In the genomic region with DNA sequence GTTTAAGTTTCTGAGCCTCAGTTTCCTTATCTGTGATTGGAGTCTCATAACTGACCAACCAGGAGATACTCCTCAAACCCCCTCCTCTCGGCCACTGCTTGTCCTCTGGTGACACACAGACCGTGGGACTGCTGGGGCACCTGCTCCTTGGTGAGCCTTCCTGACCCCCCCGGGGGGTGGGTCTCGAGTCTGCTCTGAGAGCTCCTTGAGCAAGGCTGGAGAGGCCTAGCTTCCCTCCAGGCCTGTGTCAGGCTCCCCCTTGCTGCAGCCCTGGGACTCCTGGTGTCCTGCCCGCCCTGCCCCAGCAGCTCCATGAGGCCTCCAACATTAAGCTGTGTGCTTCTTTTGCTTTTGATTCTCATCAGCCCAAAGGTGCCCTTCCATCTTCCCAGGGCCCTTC, we compare ENCODE assay signal across 19 cellular contexts. TPM values are rescaled to one million over a fixed set of nuclear protein-coding genes. Genes with fewer than 3 reads are reported as not detected.
DNase-seq lines count a peak whose midpoint lies in the region; TF ChIP-seq lines count a peak whose summit lies in the region.
"Had no signal": no experiment of that assay in that cellular context is flagged by ENCODE, and none has a peak within 500 bp of the region (broad histone marks: within the 10 kb centered on the region; RNA-seq: fewer than 3 reads in every experiment).

No MANE protein-coding gene starts in this region.

- no peaks in the 10 kb centered on the region for H3K9me2 ChIP-seq in Karpas-422 (replicated peaks; ENCODE audit: insufficient read depth, low read length)

- H3K4me3 Mint-ChIP-seq in activated CD4-positive, alpha-beta memory T cell treated with anti-CD3 and anti-CD28 coated beads, Interleukin-2, amount 10 ng/mL, durations not matched to agents 7 days and 5 days, result no peak overlapping the region
- no peak overlapping the region for H3K4me3 Mint-ChIP-seq in activated CD4-positive, alpha-beta memory T cell treated with anti-CD3 and anti-CD28 coated beads for 36 hours
- H3K4me3 Mint-ChIP-seq in endodermal cell (no peak overlapping the region), neural progenitor cell (peak overlapping the region; percentile 8), type B pancreatic cell (no peak overlapping the region)
- H3K4me3 Mint-ChIP-seq: B cell; CD4-positive, CD25-positive, alpha-beta regulatory T cell; CD8-positive, alpha-beta T cell had no signal

- no peaks in the 10 kb centered on the region for H3F3A ChIP-seq in neural progenitor cell (ENCODE audit: low read depth)

- 90 to 96% methylated on average over 3 to 5 of the region's 5 CpGs for WGBS in endodermal cell (ENCODE audit: insufficient coverage in 1 of 2, insufficient read length in 1 of 2), 2 experiments

- no peak overlapping the region for H3K27ac ChIP-seq in endodermal cell (ENCODE audit: low read depth, low read length)
- no peak overlapping the region for H3K27ac ChIP-seq in neural progenitor cell
- no peak overlapping the region for H3K27ac ChIP-seq in Karpas-422 (ENCODE audit: low read length)
- H3K27ac ChIP-seq: 22Rv1, BLaER1, C4-2B, GM23248 had no signal

- no peaks in the 10 kb centered on the region for H3K27me3 ChIP-seq in endodermal cell (ENCODE audit: control insufficient read depth, insufficient read depth, low read length, poor library complexity, severe bottlenecking)
- no peaks in the 10 kb centered on the region for H3K27me3 ChIP-seq in neural progenitor cell
- no peaks in the 10 kb centered on the region for H3K27me3 ChIP-seq in Karpas-422 (ENCODE audit: low read length)
- H3K27me3 ChIP-seq: BLaER1 had no signal

- H3K9ac ChIP-seq in endodermal cell (ENCODE audit: extremely low read depth, low read length, poor library complexity, severe bottlenecking) (no peak overlapping the region), neural progenitor cell (no peak overlapping the region), Karpas-422 (ENCODE audit: low read length) (no peak overlapping the region)
- H3K9ac ChIP-seq: BLaER1, GM23248 had no signal

- intact Hi-C loops in activated CD4-positive, alpha-beta memory T cell treated with anti-CD3 and anti-CD28 coated beads for 36 hours (cut with micrococcal nuclease), result no loop called here

- no peaks in the 10 kb centered on the region for H4K20me1 ChIP-seq in neural progenitor cell (ENCODE audit: low read depth)
- H4K20me1 ChIP-seq in Karpas-422 (ENCODE audit: insufficient read depth, low read depth, low read length), result no peaks in the 10 kb centered on the region
- H4K20me1 ChIP-seq: BLaER1 had no signal

- DNase-seq in activated CD4-positive, alpha-beta memory T cell treated with anti-CD3 and anti-CD28 coated beads, Interleukin-2, amount 10 ng/mL, durations not matched to agents 7 days and 5 days, result peak; percentile 9
- no peak for DNase-seq in activated CD4-positive, alpha-beta memory T cell treated with anti-CD3 and anti-CD28 coated beads for 36 hours
- DNase-seq in endodermal cell, result peak; percentile 26
- no peak for DNase-seq in neural progenitor cell (ENCODE audit: low spot score)
- DNase-seq in type B pancreatic cell (ENCODE audit: extremely low spot score, unreplicated experiment), result peak; percentile 55
- no peak for DNase-seq in activated CD8-positive, alpha-beta memory T cell treated with anti-CD3 and anti-CD28 coated beads, Interleukin-2, amount 50 U/mL, for 48 hours
- no peak for DNase-seq in SIG-M5 (lab: John Stamatoyannopoulos, UW)
- DNase-seq in Karpas-422, result no peak
- DNase-seq: CD4-positive, CD25-positive, alpha-beta regulatory T cell; DMS153; DND-41; GM23248; HCEC 1CT had no signal

- H3K4me3 ChIP-seq in endodermal cell (ENCODE audit: low read length), result no peak overlapping the region
- H3K4me3 ChIP-seq in neural progenitor cell, result no peak overlapping the region
- H3K4me3 ChIP-seq in Karpas-422 (ENCODE audit: low read length), result no peak overlapping the region
- H3K4me3 ChIP-seq: BLaER1, GM23248 had no signal

- no peak overlapping the region for H3K27ac Mint-ChIP-seq in activated CD4-positive, alpha-beta memory T cell treated with anti-CD3 and anti-CD28 coated beads, Interleukin-2, amount 10 ng/mL, durations not matched to agents 7 days and 5 days
- H3K27ac Mint-ChIP-seq in activated CD4-positive, alpha-beta memory T cell treated with anti-CD3 and anti-CD28 coated beads for 36 hours, result no peak overlapping the region
- H3K27ac Mint-ChIP-seq in endodermal cell, result no peak overlapping the region
- H3K27ac Mint-ChIP-seq in neural progenitor cell, result no peak overlapping the region
- H3K27ac Mint-ChIP-seq in type B pancreatic cell, result no peak overlapping the region
- H3K27ac Mint-ChIP-seq: B cell; CD8-positive, alpha-beta T cell had no signal

- no peak overlapping the region for H3K4me2 ChIP-seq in neural progenitor cell
- no peak overlapping the region for H3K4me2 ChIP-seq in Karpas-422 (ENCODE audit: low read depth, low read length, poor library complexity, severe bottlenecking)
- H3K4me2 ChIP-seq: BLaER1 had no signal

- no peak for TF ChIP-seq CTCF in endodermal cell (conservative IDR thresholded peaks at IDR 0.05)
- no peak for TF ChIP-seq CTCF in neural progenitor cell (IDR thresholded peaks at IDR 0.05)
- no peak for TF ChIP-seq CTCF in type B pancreatic cell (conservative IDR thresholded peaks at IDR 0.05)

- POLR2A ChIA-PET in activated CD4-positive, alpha-beta memory T cell treated with anti-CD3 and anti-CD28 coated beads, Interleukin-2, amount 10 ng/mL, durations not matched to agents 7 days and 5 days (lab: Charles Lee), result no interaction called here
- POLR2A ChIA-PET in activated CD4-positive, alpha-beta memory T cell treated with anti-CD3 and anti-CD28 coated beads for 36 hours (lab: Charles Lee), result no interaction called here

- H3K9me3 Mint-ChIP-seq in activated CD4-positive, alpha-beta memory T cell treated with anti-CD3 and anti-CD28 coated beads, Interleukin-2, amount 10 ng/mL, durations not matched to agents 7 days and 5 days, result no peaks in the 10 kb centered on the region
- no peaks in the 10 kb centered on the region for H3K9me3 Mint-ChIP-seq in activated CD4-positive, alpha-beta memory T cell treated with anti-CD3 and anti-CD28 coated beads for 36 hours
- H3K9me3 Mint-ChIP-seq in endodermal cell (no peaks in the 10 kb centered on the region), neural progenitor cell (no peaks in the 10 kb centered on the region), type B pancreatic cell (no peaks in the 10 kb centered on the region)
- H3K9me3 Mint-ChIP-seq: CD8-positive, alpha-beta T cell had no signal

- H2AFZ ChIP-seq in neural progenitor cell (replicated peaks), result no peak overlapping the region
- H2AFZ ChIP-seq in Karpas-422 (ENCODE audit: low read length), result no peak overlapping the region
- H2AFZ ChIP-seq: GM23248 had no signal

- H3K36me3 ChIP-seq in endodermal cell (ENCODE audit: control insufficient read depth, insufficient read depth, low read length) (no peaks in the 10 kb centered on the region), neural progenitor cell (no peaks in the 10 kb centered on the region), Karpas-422 (ENCODE audit: insufficient read depth, low read length) (no peaks in the 10 kb centered on the region)
- H3K36me3 ChIP-seq: BLaER1 had no signal

- H3K27me3 Mint-ChIP-seq in activated CD4-positive, alpha-beta memory T cell treated with anti-CD3 and anti-CD28 coated beads, Interleukin-2, amount 10 ng/mL, durations not matched to agents 7 days and 5 days, result no peaks in the 10 kb centered on the region
- H3K27me3 Mint-ChIP-seq in activated CD4-positive, alpha-beta memory T cell treated with anti-CD3 and anti-CD28 coated beads for 36 hours, result no peaks in the 10 kb centered on the region
- no peaks in the 10 kb centered on the region for H3K27me3 Mint-ChIP-seq in endodermal cell (ENCODE audit: insufficient read depth)
- H3K27me3 Mint-ChIP-seq in neural progenitor cell (ENCODE audit: insufficient read depth, low read depth), result peaks cover 5% of the 10 kb centered on the region
- no peaks in the 10 kb centered on the region for H3K27me3 Mint-ChIP-seq in type B pancreatic cell

- CTCF ChIA-PET in activated CD4-positive, alpha-beta memory T cell treated with anti-CD3 and anti-CD28 coated beads, Interleukin-2, amount 10 ng/mL, durations not matched to agents 7 days and 5 days (lab: Charles Lee), result no interaction called here
- CTCF ChIA-PET in activated CD4-positive, alpha-beta memory T cell treated with anti-CD3 and anti-CD28 coated beads for 36 hours (lab: Charles Lee), result interaction anchor here (1.1 kb wide), 1 partner anchor 15 kb away, joined by 5 read pairs; no protein-coding TSS in a partner anchor

- H3K9me3 ChIP-seq in endodermal cell (ENCODE audit: control insufficient read depth, low read length) (no peaks in the 10 kb centered on the region), neural progenitor cell (ENCODE audit: low read depth) (no peaks in the 10 kb centered on the region), Karpas-422 (ENCODE audit: low read length) (no peaks in the 10 kb centered on the region)
- H3K9me3 ChIP-seq: BLaER1, Caco-2 had no signal

- no peaks in the 10 kb centered on the region for H3K4me1 ChIP-seq in endodermal cell (ENCODE audit: control insufficient read depth, insufficient read depth, low read length)
- H3K4me1 ChIP-seq in neural progenitor cell, result no peaks in the 10 kb centered on the region
- no peaks in the 10 kb centered on the region for H3K4me1 ChIP-seq in Karpas-422 (ENCODE audit: low read length)
- H3K4me1 ChIP-seq: Caco-2 had no signal

- H3K4me1 Mint-ChIP-seq in activated CD4-positive, alpha-beta memory T cell treated with anti-CD3 and anti-CD28 coated beads, Interleukin-2, amount 10 ng/mL, durations not matched to agents 7 days and 5 days, result no peaks in the 10 kb centered on the region
- H3K4me1 Mint-ChIP-seq in activated CD4-positive, alpha-beta memory T cell treated with anti-CD3 and anti-CD28 coated beads for 36 hours (ENCODE audit: low read depth), result no peaks in the 10 kb centered on the region
- no peaks in the 10 kb centered on the region for H3K4me1 Mint-ChIP-seq in endodermal cell
- H3K4me1 Mint-ChIP-seq in neural progenitor cell, result no peaks in the 10 kb centered on the region
- no peaks in the 10 kb centered on the region for H3K4me1 Mint-ChIP-seq in type B pancreatic cell (ENCODE audit: unreplicated experiment)
- H3K4me1 Mint-ChIP-seq: B cell; CD4-positive, CD25-positive, alpha-beta regulatory T cell had no signal

- no peaks in the 10 kb centered on the region for H3K36me3 Mint-ChIP-seq in activated CD4-positive, alpha-beta memory T cell treated with anti-CD3 and anti-CD28 coated beads, Interleukin-2, amount 10 ng/mL, durations not matched to agents 7 days and 5 days (ENCODE audit: low read depth)
- no peaks in the 10 kb centered on the region for H3K36me3 Mint-ChIP-seq in activated CD4-positive, alpha-beta memory T cell treated with anti-CD3 and anti-CD28 coated beads for 36 hours
- H3K36me3 Mint-ChIP-seq in endodermal cell (ENCODE audit: low read depth), result no peaks in the 10 kb centered on the region
- H3K36me3 Mint-ChIP-seq in neural progenitor cell, result peaks cover 2% of the 10 kb centered on the region
- peaks cover 4% of the 10 kb centered on the region for H3K36me3 Mint-ChIP-seq in type B pancreatic cell
- H3K36me3 Mint-ChIP-seq: CD4-positive, CD25-positive, alpha-beta regulatory T cell; CD8-positive, alpha-beta T cell had no signal

- H3K79me2 ChIP-seq in neural progenitor cell (ENCODE audit: low read depth) (no peaks in the 10 kb centered on the region), Karpas-422 (ENCODE audit: low read length) (no peaks in the 10 kb centered on the region)

RNA-seq across cellular contexts. Expression of gene SRPRB, which starts 27.7 kb away (rescaled TPM):
- total RNA-seq in activated CD4-positive, alpha-beta memory T cell treated with anti-CD3 and anti-CD28 coated beads, Interleukin-2, amount 10 ng/mL, durations not matched to agents 7 days and 5 days, result 10 to 100 TPM; 44.5 to 46.8 TPM
- total RNA-seq in activated CD4-positive, alpha-beta memory T cell treated with anti-CD3 and anti-CD28 coated beads for 36 hours, result 10 to 100 TPM; 65.7 to 66.7 TPM
- total RNA-seq in endodermal cell (10 to 100 TPM; 26.1 to 33.6 TPM), neural progenitor cell (ENCODE audit: low replicate concordance) (22.9 and 30.2 TPM in 2 replicates), type B pancreatic cell (ENCODE audit: low replicate concordance) (80.9 and 89.5 TPM in 2 replicates)
- polyA plus RNA-seq in endodermal cell (2013, experiment 1 of 2), result 29.0 TPM
- polyA plus RNA-seq in endodermal cell (2013, experiment 2 of 2), result 27.4 TPM
- 62.6 and 85.7 TPM in 2 replicates for total RNA-seq in Karpas-422 (2014; rRNA removed; shearing (Covaris generic); ENCODE audit: low replicate concordance)

Comparison
In these comparisons a context has a peak if more than half of its experiments do, and no peak if none do; other contexts are left out.
1. DNase-seq: peak in activated CD4-positive, alpha-beta memory T cell treated with anti-CD3 and anti-CD28 coated beads, Interleukin-2, amount 10 ng/mL, durations not matched to agents 7 days and 5 days (single experiment), endodermal cell (single experiment) and type B pancreatic cell (single experiment); none in activated CD4-positive, alpha-beta memory T cell treated with anti-CD3 and anti-CD28 coated beads for 36 hours (single experiment), neural progenitor cell (single experiment), activated CD8-positive, alpha-beta memory T cell treated with anti-CD3 and anti-CD28 coated beads, Interleukin-2, amount 50 U/mL, for 48 hours (single experiment), SIG-M5 (single experiment) and Karpas-422 (single experiment).